8 cellular contexts compared by ENCODE assay signal in genomic region chr5:175027390-175027789, GRCh38.
"Had no signal": no experiment of that assay in that cellular context is flagged by ENCODE, and none has a peak within 500 bp of the region (broad histone marks: within the 10 kb centered on the region; RNA-seq: fewer than 3 reads in every experiment).

No MANE protein-coding gene starts in this region.

- H3K9me3 ChIP-seq: HAP-1 had no signal

- H2AFZ ChIP-seq: GM23248 had no signal

- FAIRE-seq: HTR-8/SVneo had no signal

- H3K4me1 ChIP-seq: HAP-1 had no signal

- ATAC-seq: HCT116 had no signal

- H3K36me3 ChIP-seq: HAP-1 had no signal

- DNase-seq: GM23248, GOT3, H7, IMR-90, KBM-7 had no signal

- H3K4me3 ChIP-seq: GM23248, HAP-1 had no signal

- H3K27ac ChIP-seq: GM23248 had no signal

- H3K9ac ChIP-seq: GM23248 had no signal
